In the genomic region with DNA sequence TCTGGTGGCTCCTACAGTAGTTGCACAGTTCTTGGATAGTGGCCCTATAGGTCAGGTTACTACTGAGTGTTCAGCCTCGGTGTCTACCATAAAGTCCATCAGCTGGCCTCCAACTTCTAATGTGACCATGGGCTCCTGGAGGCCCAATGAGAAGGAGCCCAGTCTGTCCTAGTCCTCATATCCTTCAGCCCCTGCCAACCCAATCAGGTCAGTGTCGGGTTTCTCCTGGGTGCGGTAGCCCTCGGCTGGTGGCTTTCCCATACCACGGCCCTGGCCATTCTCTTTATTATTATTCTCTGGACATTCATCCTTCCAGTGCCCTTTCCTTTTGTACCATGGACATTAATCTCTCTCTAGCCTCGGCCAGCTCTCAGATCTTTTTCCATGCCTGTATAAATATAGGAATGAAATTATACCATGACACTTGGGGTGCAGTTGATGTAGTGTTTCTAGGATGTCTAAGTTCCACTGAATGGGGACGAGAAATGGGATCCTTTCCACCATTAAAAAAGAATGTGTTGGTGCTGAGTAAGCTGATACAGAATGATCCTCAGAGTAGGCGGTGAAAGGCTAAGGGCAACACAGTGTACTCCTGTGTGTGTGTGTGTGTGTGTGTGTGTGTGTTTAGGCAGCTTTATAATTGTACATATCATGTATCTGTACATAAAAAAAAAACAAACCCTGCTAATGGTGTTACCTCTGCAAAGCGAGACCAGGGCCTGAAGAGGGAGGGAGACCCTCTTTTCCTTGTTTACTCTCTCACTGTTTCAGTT, we compare ENCODE assay signal across 19 cellular contexts. TPM values are rescaled to one million over a fixed set of nuclear protein-coding genes. Genes with fewer than 3 reads are reported as not detected.
DNase-seq lines count a peak whose midpoint lies in the region; TF ChIP-seq lines count a peak whose summit lies in the region.
"Had no signal": no experiment of that assay in that cellular context is flagged by ENCODE, and none has a peak within 500 bp of the region (broad histone marks: within the 10 kb centered on the region; RNA-seq: fewer than 3 reads in every experiment).

No MANE protein-coding gene starts in this region.

- intact Hi-C loops in Caco-2 (cut with micrococcal nuclease; ENCODE audit: unreplicated experiment), result no loop called here

- H2AFZ ChIP-seq in neuronal stem cell (ENCODE audit: low read length), result no peak overlapping the region

- no peak overlapping the region for H2BK120ac ChIP-seq in neuronal stem cell (ENCODE audit: low read depth, low read length)

- H2BK15ac ChIP-seq in neuronal stem cell (ENCODE audit: low read length), result no peak overlapping the region

- no peak overlapping the region for H2BK5ac ChIP-seq in neuronal stem cell (ENCODE audit: low read length)

- H3K36me3 ChIP-seq in neuronal stem cell (replicated peaks in 1 of 2; ENCODE audit: control insufficient read depth in 2 of 2, insufficient read depth in 2 of 2, low read length in 2 of 2) (no peaks in the 10 kb centered on the region), Caco-2 (ENCODE audit: control insufficient read depth, insufficient read depth, low read length) (no peaks in the 10 kb centered on the region)

- BruUV-seq in Caco-2 (replicated peaks; lab: Mats Ljungman, UMichigan), result no TSS peak

- no CpG with 5 or more reads among the region's 9 CpGs for WGBS in neuronal stem cell (ENCODE audit: extremely low coverage in 2 of 2, insufficient read length in 2 of 2, insufficient replicate concordance in 1 of 2), 2 donors

- H3K27ac Mint-ChIP-seq in glutamatergic neuron (ENCODE audit: unreplicated experiment) (peak overlapping the region; percentile 55), osteocyte (ENCODE audit: unreplicated experiment) (no peak overlapping the region), Caco-2 (ENCODE audit: unreplicated experiment) (no peak overlapping the region)
- H3K27ac Mint-ChIP-seq: CD14-positive monocyte, HFFc6 had no signal

- no peak overlapping the region for H2AK5ac ChIP-seq in neuronal stem cell (ENCODE audit: low read depth, low read length)

- TF ChIP-seq CTCF in glutamatergic neuron (IDR thresholded peaks at IDR 0.05; ENCODE audit: partially characterized antibody, unreplicated experiment) (no peak), osteocyte (IDR thresholded peaks at IDR 0.05) (no peak), Caco-2 (IDR thresholded peaks at IDR 0.05; ENCODE audit: insufficient read depth in 1 of 2, low read depth in 1 of 2, low read length in 1 of 2, severe bottlenecking in 1 of 2, unreplicated experiment in 1 of 2) (no peak)

- no peak overlapping the region for H3K4me3 Mint-ChIP-seq in glutamatergic neuron (ENCODE audit: unreplicated experiment)
- H3K4me3 Mint-ChIP-seq in osteocyte (ENCODE audit: unreplicated experiment), result no peak overlapping the region
- no peak overlapping the region for H3K4me3 Mint-ChIP-seq in Caco-2 (ENCODE audit: unreplicated experiment)
- H3K4me3 Mint-ChIP-seq: CD14-positive monocyte, HFFc6 had no signal

- DNase-seq in NCI-H1436 treated with DMSO at 0.1 percent for 48 hours (lab: John Stamatoyannopoulos, UW), result peak; percentile 1
- DNase-seq in NCI-H1436 (lab: John Stamatoyannopoulos, UW), result no peak
- peak; percentile 40 for DNase-seq in NCI-H69 (lab: John Stamatoyannopoulos, UW)
- no peak for DNase-seq in glutamatergic neuron
- DNase-seq in osteocyte (ENCODE audit: extremely low spot score, unreplicated experiment), result peak; percentile 32
- no peak for DNase-seq in neuronal stem cell (ENCODE audit: low spot score)
- no peak for DNase-seq in Caco-2
- DNase-seq in activated T-cell treated with anti-CD3 and anti-CD28 coated beads, Interleukin-2, amount 50 U/mL, for 48 hours, result no peak
- DNase-seq: DMS 273 treated with DMSO at 0.1 percent for 48 hours, DND-41, HFFc6, IMR-90, NCI-H1930, NCI-H2227 treated with DMSO at 0.1 percent for 48 hours, SIG-M5 had no signal

- H3K4me1 ChIP-seq in neuronal stem cell (ENCODE audit: control insufficient read depth in 2 of 2, insufficient read depth in 1 of 2, low read depth in 1 of 2, low read length in 2 of 2) (peaks cover 2 to 3% of the 10 kb centered on the region in 2 donors), Caco-2 (peaks cover 31% of the 10 kb centered on the region)

- peaks cover 4% of the 10 kb centered on the region for H3K36me3 Mint-ChIP-seq in glutamatergic neuron (ENCODE audit: unreplicated experiment)
- no peaks in the 10 kb centered on the region for H3K36me3 Mint-ChIP-seq in osteocyte (ENCODE audit: unreplicated experiment)
- no peaks in the 10 kb centered on the region for H3K36me3 Mint-ChIP-seq in Caco-2 (ENCODE audit: insufficient read depth, unreplicated experiment)
- H3K36me3 Mint-ChIP-seq: CD14-positive monocyte had no signal

- H4K91ac ChIP-seq in neuronal stem cell (ENCODE audit: low read depth, low read length, poor library complexity), result no peak overlapping the region

- no peak overlapping the region for H2BK12ac ChIP-seq in neuronal stem cell (ENCODE audit: low read length)

- CTCF ChIA-PET in Caco-2 (lab: Charles Lee), result no interaction called here

- no peak overlapping the region for H3K23ac ChIP-seq in neuronal stem cell (ENCODE audit: low read depth, low read length, poor library complexity)

- H3K27me3 ChIP-seq in neuronal stem cell (ENCODE audit: control insufficient read depth in 3 of 3, insufficient read depth in 3 of 3, low read depth in 1 of 3, low read length in 3 of 3), result no peaks in the 10 kb centered on the region
- no peaks in the 10 kb centered on the region for H3K27me3 ChIP-seq in Caco-2 (replicated peaks; ENCODE audit: control insufficient read depth, insufficient read depth, low read length)

- no peak overlapping the region for H3K14ac ChIP-seq in neuronal stem cell (ENCODE audit: low read length)

- H3K4me3 ChIP-seq in neuronal stem cell (ENCODE audit: low read length in 2 of 2) (no peak overlapping the region), Caco-2 (ENCODE audit: low read depth, low read length) (no peak overlapping the region)

- no peak overlapping the region for H3K9ac ChIP-seq in neuronal stem cell (ENCODE audit: low read depth, low read length, poor library complexity)

- H4K8ac ChIP-seq in neuronal stem cell (ENCODE audit: low read depth, low read length), result no peak overlapping the region

- POLR2A ChIA-PET in Caco-2 (lab: Charles Lee), result no interaction called here

- no peak overlapping the region for H3K4me2 ChIP-seq in neuronal stem cell (ENCODE audit: insufficient read depth, low read length, poor library complexity, severe bottlenecking)

- H3K9me3 ChIP-seq in neuronal stem cell (replicated peaks in 1 of 2; ENCODE audit: control insufficient read depth in 2 of 2, insufficient read depth in 1 of 2, low read depth in 1 of 2, low read length in 2 of 2) (no peaks in the 10 kb centered on the region), Caco-2 (no peaks in the 10 kb centered on the region; the same call in 1 of the 2 replicates)

- H3K4ac ChIP-seq in neuronal stem cell (ENCODE audit: low read length), result no peak overlapping the region

- no peaks in the 10 kb centered on the region for H3K27me3 Mint-ChIP-seq in glutamatergic neuron (ENCODE audit: unreplicated experiment)
- peaks cover 22% of the 10 kb centered on the region for H3K27me3 Mint-ChIP-seq in osteocyte (ENCODE audit: unreplicated experiment)
- H3K27me3 Mint-ChIP-seq in Caco-2 (ENCODE audit: insufficient read depth, unreplicated experiment), result no peaks in the 10 kb centered on the region

- peaks cover 24% of the 10 kb centered on the region for H3K4me1 Mint-ChIP-seq in glutamatergic neuron (ENCODE audit: low read depth, unreplicated experiment)
- peaks cover 8% of the 10 kb centered on the region for H3K4me1 Mint-ChIP-seq in osteocyte (ENCODE audit: unreplicated experiment)
- peaks cover 14% of the 10 kb centered on the region for H3K4me1 Mint-ChIP-seq in Caco-2 (ENCODE audit: low read depth, unreplicated experiment)
- H3K4me1 Mint-ChIP-seq: CD14-positive monocyte had no signal

- H3K79me1 ChIP-seq in neuronal stem cell (ENCODE audit: low read depth, low read length), result no peaks in the 10 kb centered on the region

- H3K18ac ChIP-seq in neuronal stem cell (ENCODE audit: low read length), result no peak overlapping the region

- no peaks in the 10 kb centered on the region for H3K9me3 Mint-ChIP-seq in glutamatergic neuron (ENCODE audit: unreplicated experiment)
- no peaks in the 10 kb centered on the region for H3K9me3 Mint-ChIP-seq in osteocyte (ENCODE audit: unreplicated experiment)
- no peaks in the 10 kb centered on the region for H3K9me3 Mint-ChIP-seq in Caco-2 (ENCODE audit: unreplicated experiment)
- H3K9me3 Mint-ChIP-seq: HFFc6 had no signal

- H3K27ac ChIP-seq in neuronal stem cell (replicated peaks; ENCODE audit: low read length), result no peak overlapping the region
- H3K27ac ChIP-seq: 22Rv1, HL-60 had no signal

RNA-seq across cellular contexts. Expression of a gene that starts 19.3 kb away (rescaled TPM):
- not detected for total RNA-seq in glutamatergic neuron (ENCODE audit: unreplicated experiment)
- not detected in 2 replicates for total RNA-seq in osteocyte
- polyA plus RNA-seq in neuronal stem cell (2013, experiment 1 of 2), result 0.01 TPM
- polyA plus RNA-seq in neuronal stem cell (2013, experiment 2 of 2), result under 0.01 TPM
- 0.05 TPM in 1 of 2 replicates, not detected in the other for total RNA-seq in Caco-2 (2022)
- total RNA-seq: G401, IMR-90 had no signal
- polyA plus RNA-seq: CD14-positive monocyte had no signal

Comparison
In these comparisons a context has a peak if more than half of its experiments do, and no peak if none do; other contexts are left out.
1. DNase-seq: peak in NCI-H1436 treated with DMSO at 0.1 percent for 48 hours (single experiment), NCI-H69 (single experiment) and osteocyte (single experiment); none in NCI-H1436 (single experiment), glutamatergic neuron (single experiment), neuronal stem cell (single experiment), Caco-2 (0 of 2) and activated T-cell treated with anti-CD3 and anti-CD28 coated beads, Interleukin-2, amount 50 U/mL, for 48 hours (0 of 2).